ENCODE assay signal across 8 cellular contexts in the genomic region with DNA sequence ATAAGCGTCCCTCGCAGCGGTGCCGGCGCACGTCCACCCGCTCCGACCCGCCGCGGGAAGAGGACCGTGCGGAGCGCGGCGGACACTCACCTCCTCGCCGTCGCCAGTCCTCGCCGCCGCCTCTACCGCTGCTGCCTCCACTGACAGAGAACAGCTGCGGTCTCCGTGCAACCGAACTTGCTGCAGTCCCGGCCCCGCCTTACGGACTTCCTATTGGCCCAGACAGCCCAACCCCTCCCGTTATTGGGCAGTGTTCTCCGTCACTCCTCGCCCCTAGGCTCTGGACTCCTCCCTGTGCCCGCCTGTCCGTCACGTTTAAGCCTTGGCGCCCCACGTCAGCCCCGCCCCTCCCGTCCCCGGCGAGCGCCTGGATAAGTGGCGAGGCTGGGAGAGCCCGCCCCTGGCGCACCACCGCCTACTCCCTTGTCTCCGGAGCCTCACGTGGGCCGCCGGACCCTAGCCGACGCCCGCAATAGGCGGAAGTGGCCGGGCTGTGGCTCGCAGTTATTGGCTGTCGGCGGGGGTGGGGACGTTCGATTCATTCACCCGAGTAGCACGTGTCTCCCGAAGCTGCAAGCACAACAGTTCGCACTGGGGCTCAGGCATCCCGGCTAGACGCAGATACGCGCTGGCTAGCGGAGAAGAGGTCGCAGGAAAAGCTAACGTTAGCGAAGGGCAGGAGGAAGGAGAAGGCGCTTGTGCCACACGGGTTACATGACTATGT. TPM values are rescaled to one million over a fixed set of nuclear protein-coding genes. Genes with fewer than 3 reads are reported as not detected.
A peak's percentile ranks its signal among the peaks of the same experiment; 100 is the strongest.
DNase-seq lines count a peak whose midpoint lies in the region; ATAC-seq and TF ChIP-seq lines count a peak whose summit lies in the region.

A gene with protein sequence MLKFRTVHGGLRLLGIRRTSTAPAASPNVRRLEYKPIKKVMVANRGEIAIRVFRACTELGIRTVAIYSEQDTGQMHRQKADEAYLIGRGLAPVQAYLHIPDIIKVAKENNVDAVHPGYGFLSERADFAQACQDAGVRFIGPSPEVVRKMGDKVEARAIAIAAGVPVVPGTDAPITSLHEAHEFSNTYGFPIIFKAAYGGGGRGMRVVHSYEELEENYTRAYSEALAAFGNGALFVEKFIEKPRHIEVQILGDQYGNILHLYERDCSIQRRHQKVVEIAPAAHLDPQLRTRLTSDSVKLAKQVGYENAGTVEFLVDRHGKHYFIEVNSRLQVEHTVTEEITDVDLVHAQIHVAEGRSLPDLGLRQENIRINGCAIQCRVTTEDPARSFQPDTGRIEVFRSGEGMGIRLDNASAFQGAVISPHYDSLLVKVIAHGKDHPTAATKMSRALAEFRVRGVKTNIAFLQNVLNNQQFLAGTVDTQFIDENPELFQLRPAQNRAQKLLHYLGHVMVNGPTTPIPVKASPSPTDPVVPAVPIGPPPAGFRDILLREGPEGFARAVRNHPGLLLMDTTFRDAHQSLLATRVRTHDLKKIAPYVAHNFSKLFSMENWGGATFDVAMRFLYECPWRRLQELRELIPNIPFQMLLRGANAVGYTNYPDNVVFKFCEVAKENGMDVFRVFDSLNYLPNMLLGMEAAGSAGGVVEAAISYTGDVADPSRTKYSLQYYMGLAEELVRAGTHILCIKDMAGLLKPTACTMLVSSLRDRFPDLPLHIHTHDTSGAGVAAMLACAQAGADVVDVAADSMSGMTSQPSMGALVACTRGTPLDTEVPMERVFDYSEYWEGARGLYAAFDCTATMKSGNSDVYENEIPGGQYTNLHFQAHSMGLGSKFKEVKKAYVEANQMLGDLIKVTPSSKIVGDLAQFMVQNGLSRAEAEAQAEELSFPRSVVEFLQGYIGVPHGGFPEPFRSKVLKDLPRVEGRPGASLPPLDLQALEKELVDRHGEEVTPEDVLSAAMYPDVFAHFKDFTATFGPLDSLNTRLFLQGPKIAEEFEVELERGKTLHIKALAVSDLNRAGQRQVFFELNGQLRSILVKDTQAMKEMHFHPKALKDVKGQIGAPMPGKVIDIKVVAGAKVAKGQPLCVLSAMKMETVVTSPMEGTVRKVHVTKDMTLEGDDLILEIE (minus strand): TSS at position 152 of the 724 bp plus-strand sequence. CDS start 86,224 bp downstream, outside the sequence.

- ATAC-seq in GM21737 (IDR thresholded peaks at IDR 0.05; ENCODE audit: unreplicated experiment), result peak; percentile 96
- peak; percentile 98 for ATAC-seq in naive thymus-derived CD4-positive, alpha-beta T cell
- ATAC-seq in stimulated activated memory B cell treated with anti-CD40 and anti-IgM and Interleukin-4, amounts not matched to agents 10 μg/mL and 1 μg/mL and 100 μg/mL, for 72 hours, result peak; percentile 99

- peak within 1 kb of the TSS; percentile 55; the same call in 1 of the 2 replicates for H2AFZ ChIP-seq in KMS-11 (ENCODE audit: low read depth)
- H2AFZ ChIP-seq in fibroblast of lung (ENCODE audit: low read length), result peak within 1 kb of the TSS; percentile 76

- no peaks in the 10 kb centered on the region for H3K27me3 ChIP-seq in KMS-11 (ENCODE audit: insufficient read depth, low read depth)
- no peaks in the 10 kb centered on the region for H3K27me3 ChIP-seq in fibroblast of lung (ENCODE audit: control insufficient read depth, insufficient read depth, low read length)
- H3K27me3 ChIP-seq in naive thymus-derived CD4-positive, alpha-beta T cell (ENCODE audit: control insufficient read depth in 2 of 2, insufficient read depth in 2 of 2, low read length in 2 of 2), result no peaks in the 10 kb centered on the region

- peak; percentile 99 for DNase-seq in DMS153 (lab: John Stamatoyannopoulos, UW)
- DNase-seq in RWPE1 (ENCODE audit: low spot score), result peak; percentile 99
- peak; percentile 95 for DNase-seq in activated T-helper 9 cell treated with anti-CD3 and anti-CD28 coated beads, Interleukin-2, amount 50 U/mL, for 16 hours (ENCODE audit: low read depth)
- DNase-seq in fibroblast of lung (ENCODE audit: low read depth in 2 of 2), result peak; percentile 100
- DNase-seq in naive thymus-derived CD4-positive, alpha-beta T cell, result peak; percentile 83 to 98 (median 96)

- H3K27ac ChIP-seq in KMS-11, result no peak within 1 kb of the TSS
- peak within 1 kb of the TSS; percentile 81 for H3K27ac ChIP-seq in RWPE1
- H3K27ac ChIP-seq in fibroblast of lung (ENCODE audit: insufficient read depth, low read length), result peak within 1 kb of the TSS; percentile 70
- H3K27ac ChIP-seq in naive thymus-derived CD4-positive, alpha-beta T cell (ENCODE audit: low read depth, low read length), result peak within 1 kb of the TSS; percentile 64

- H3K9ac ChIP-seq in KMS-11, result no peak within 1 kb of the TSS
- H3K9ac ChIP-seq in fibroblast of lung (ENCODE audit: insufficient read depth, low read length), result peak within 1 kb of the TSS; percentile 58

- H3K4me1 Mint-ChIP-seq in naive thymus-derived CD4-positive, alpha-beta T cell, result peaks cover 16 to 31% (median 27%) of the 10 kb centered on the region in 7 donors
- peaks cover 20% of the 10 kb centered on the region for H3K4me1 Mint-ChIP-seq in stimulated activated memory B cell treated with anti-CD40 and anti-IgM and Interleukin-4, amounts not matched to agents 10 μg/mL and 1 μg/mL and 100 μg/mL, for 72 hours

- intact Hi-C loops in naive thymus-derived CD4-positive, alpha-beta T cell (cut with micrococcal nuclease), result loop anchor here (1.0 to 5.0 kb wide), 11 partner anchors 66 to 846 kb away; a partner anchor contains a TSS

- H3K79me2 ChIP-seq in KMS-11 (ENCODE audit: insufficient read depth, low read depth), result no peaks in the 10 kb centered on the region
- no peaks in the 10 kb centered on the region for H3K79me2 ChIP-seq in fibroblast of lung (ENCODE audit: control insufficient read depth, insufficient read depth, low read length)

- CTCF ChIA-PET in RWPE1 (lab: Yijun Ruan, JAX), result interaction anchor here (1.3 kb wide), 1 partner anchor 18 kb away, joined by 5 read pairs; no protein-coding TSS in a partner anchor
- CTCF ChIA-PET in naive thymus-derived CD4-positive, alpha-beta T cell (lab: Charles Lee), result interaction anchor here (1.4 kb wide), 1 partner anchor 77 kb away, joined by 3 read pairs; no protein-coding TSS in a partner anchor

- H3K27me3 Mint-ChIP-seq in naive thymus-derived CD4-positive, alpha-beta T cell, result peaks cover 0 to 6% (median 0%) of the 10 kb centered on the region in 5 donors
- peaks cover 9% of the 10 kb centered on the region for H3K27me3 Mint-ChIP-seq in stimulated activated memory B cell treated with anti-CD40 and anti-IgM and Interleukin-4, amounts not matched to agents 10 μg/mL and 1 μg/mL and 100 μg/mL, for 72 hours

- peak within 1 kb of the TSS; percentile 76 to 93 (median 87) for H3K27ac Mint-ChIP-seq in naive thymus-derived CD4-positive, alpha-beta T cell
- H3K27ac Mint-ChIP-seq in stimulated activated memory B cell treated with anti-CD40 and anti-IgM and Interleukin-4, amounts not matched to agents 10 μg/mL and 1 μg/mL and 100 μg/mL, for 72 hours, result peak within 1 kb of the TSS; percentile 63

- POLR2A ChIA-PET in RWPE1 (lab: Yijun Ruan, JAX; ENCODE audit: low non-redundant PET), result interaction anchor here (0.5 kb wide), 1 partner anchor 159 kb away, joined by 3 read pairs; no protein-coding TSS in a partner anchor
- POLR2A ChIA-PET in naive thymus-derived CD4-positive, alpha-beta T cell (lab: Charles Lee), result interaction anchor here (0.6 to 1.2 kb wide), 5 partner anchors 23 to 281 kb away, joined by 3 to 4 read pairs (median 3); no protein-coding TSS in a partner anchor

- TF ChIP-seq CTCF in KMS-11 (conservative IDR thresholded peaks at IDR 0.05; ENCODE audit: low read depth, low read length), result no peak
- TF ChIP-seq CTCF in RWPE1 (conservative IDR thresholded peaks at IDR 0.05; ENCODE audit: low read depth), result no peak
- no peak for TF ChIP-seq CTCF in fibroblast of lung (conservative IDR thresholded peaks at IDR 0.05 in 1 of 2, IDR thresholded peaks at IDR 0.05 in 1 of 2; ENCODE audit: low read depth in 1 of 2, low read length in 2 of 2)

- peak within 1 kb of the TSS; percentile 82 to 95 (median 91) for H3K4me3 Mint-ChIP-seq in naive thymus-derived CD4-positive, alpha-beta T cell
- peak within 1 kb of the TSS; percentile 84 for H3K4me3 Mint-ChIP-seq in stimulated activated memory B cell treated with anti-CD40 and anti-IgM and Interleukin-4, amounts not matched to agents 10 μg/mL and 1 μg/mL and 100 μg/mL, for 72 hours

- H3K4me2 ChIP-seq in KMS-11, result no peak within 1 kb of the TSS
- H3K4me2 ChIP-seq in fibroblast of lung (ENCODE audit: extremely low read depth, insufficient read depth, low read length), result peak within 1 kb of the TSS; percentile 73

- H3K36me3 Mint-ChIP-seq in naive thymus-derived CD4-positive, alpha-beta T cell, result no peaks in the 10 kb centered on the region
- H3K36me3 Mint-ChIP-seq in stimulated activated memory B cell treated with anti-CD40 and anti-IgM and Interleukin-4, amounts not matched to agents 10 μg/mL and 1 μg/mL and 100 μg/mL, for 72 hours, result no peaks in the 10 kb centered on the region

- no peaks in the 10 kb centered on the region for H3K9me3 Mint-ChIP-seq in naive thymus-derived CD4-positive, alpha-beta T cell
- H3K9me3 Mint-ChIP-seq in stimulated activated memory B cell treated with anti-CD40 and anti-IgM and Interleukin-4, amounts not matched to agents 10 μg/mL and 1 μg/mL and 100 μg/mL, for 72 hours, result peaks cover 6% of the 10 kb centered on the region

- H3K36me3 ChIP-seq in KMS-11 (ENCODE audit: insufficient read depth), result no peaks in the 10 kb centered on the region
- H3K36me3 ChIP-seq in fibroblast of lung (ENCODE audit: control insufficient read depth, insufficient read depth, low read length), result no peaks in the 10 kb centered on the region
- no peaks in the 10 kb centered on the region for H3K36me3 ChIP-seq in naive thymus-derived CD4-positive, alpha-beta T cell (ENCODE audit: control insufficient read depth in 2 of 3, insufficient read depth in 3 of 3, low read length in 3 of 3)

- H3K9me3 ChIP-seq in fibroblast of lung (ENCODE audit: control insufficient read depth, insufficient read depth, low read depth, low read length), result no peaks in the 10 kb centered on the region
- H3K9me3 ChIP-seq in naive thymus-derived CD4-positive, alpha-beta T cell (ENCODE audit: control insufficient read depth in 2 of 3, low read length in 3 of 3), result no peaks in the 10 kb centered on the region

- H4K20me1 ChIP-seq in KMS-11 (ENCODE audit: insufficient read depth), result no peaks in the 10 kb centered on the region
- H4K20me1 ChIP-seq in fibroblast of lung (ENCODE audit: control insufficient read depth, extremely low read depth, insufficient read depth, low read length), result no peaks in the 10 kb centered on the region

- H3K4me3 ChIP-seq in KMS-11 (IDR thresholded peaks at IDR 0.05; ENCODE audit: insufficient read depth, low read depth, low read length), result no peak within 1 kb of the TSS
- H3K4me3 ChIP-seq in fibroblast of lung (replicated peaks in 1 of 4; ENCODE audit: control extremely low read depth in 1 of 4, insufficient read depth in 1 of 4, low read depth in 3 of 4, low read length in 4 of 4), result peak within 1 kb of the TSS; percentile 50 to 71 (median 62)
- H3K4me3 ChIP-seq in naive thymus-derived CD4-positive, alpha-beta T cell (ENCODE audit: low read length), result peak within 1 kb of the TSS; percentile 81

- H3K4me1 ChIP-seq in KMS-11 (ENCODE audit: low read depth, poor library complexity, severe bottlenecking) (no peaks in the 10 kb centered on the region), fibroblast of lung (ENCODE audit: control insufficient read depth, extremely low read depth, insufficient read depth, low read length) (peaks cover 7% of the 10 kb centered on the region)
- peaks cover 8 to 19% of the 10 kb centered on the region in 2 donors for H3K4me1 ChIP-seq in naive thymus-derived CD4-positive, alpha-beta T cell (ENCODE audit: control insufficient read depth in 2 of 2, insufficient read depth in 2 of 2, low read length in 2 of 2)

RNA-seq across cellular contexts. Expression of the gene that starts here (rescaled TPM):
- total RNA-seq in fibroblast of lung, result 10.3 and 22.8 TPM in 2 replicates
- 5.1 and 8.2 TPM in 2 replicates for polyA plus RNA-seq in fibroblast of lung
- 9.3 and 20.8 TPM in 2 replicates for polyA plus RNA-seq in fibroblast of lung (2012)
- 13.5 and 48.6 TPM in 2 replicates for polyA minus RNA-seq in fibroblast of lung (ENCODE audit: low replicate concordance)
- 10 to 100 TPM in 2 of 5 experiments, 1 to 10 TPM in 3; 8.4 to 11.2 (median 10.0) TPM for total RNA-seq in naive thymus-derived CD4-positive, alpha-beta T cell
- polyA plus RNA-seq in naive thymus-derived CD4-positive, alpha-beta T cell, result 1 to 10 TPM; 4.9 to 7.7 TPM
